Comparison of ENCODE assay signal across 17 cellular contexts in genomic region chr11:68140496-68141246, GRCh38. TPM values are rescaled to one million over a fixed set of nuclear protein-coding genes. Genes with fewer than 3 reads are reported as not detected.
A peak's percentile ranks its signal among the peaks of the same experiment; 100 is the strongest.
DNase-seq lines count a peak whose midpoint lies in the region; ATAC-seq lines count a peak whose summit lies in the region.
"Had no signal": no experiment of that assay in that cellular context is flagged by ENCODE, and none has a peak within 500 bp of the region (broad histone marks: within the 10 kb centered on the region; RNA-seq: fewer than 3 reads in every experiment).

No MANE protein-coding gene starts in this region.

- no peak for ATAC-seq in GM19324 (IDR thresholded peaks at IDR 0.05; ENCODE audit: low FRiP score, unreplicated experiment)
- ATAC-seq: GM12878; natural killer cell treated with Interleukin-12 subunit alpha and Interleukin-12 subunit beta and Interleukin-15 and Interleukin-18, amount 100 ng/mL, for 72 hours had no signal

- in situ Hi-C loops in G401 (cut with HindIII; ENCODE audit: low sequenced_read_pairs) = no loop called here

- DNase-seq in COR-L47 (lab: John Stamatoyannopoulos, UW) (peak; percentile 94), NCI-H1092 (lab: John Stamatoyannopoulos, UW) (peak; percentile 62), RPMI8226 (peak; percentile 65), medulla oblongata (ENCODE audit: extremely low spot score) (peak; percentile 54), A172 (ENCODE audit: low spot score) (no peak), G401 (ENCODE audit: low spot score) (no peak)
- DNase-seq in stimulated activated CD4-positive, alpha-beta T cell treated with anti-CD3 and anti-CD28 coated beads, Interleukin-2, amount 100 ng/mL, for 24 hours = no peak
- DNase-seq: activated CD4-positive, alpha-beta T cell treated with anti-CD3 and anti-CD28 coated beads, Interleukin-2, amount 50 U/mL, for 48 hours; CD4-positive, CD25-positive, alpha-beta regulatory T cell; dermis blood vessel endothelial cell; EL; NK-92 treated with Interleukin-12 subunit alpha and Interleukin-12 subunit beta, amount 100 ng/mL, for 24 hours; SIG-M5; T-helper 9 cell had no signal

RNA-seq across cellular contexts. Expression of gene CHKA, which starts 19.5 kb away (rescaled TPM):
- 18.6 and 26.9 TPM in 2 replicates for total RNA-seq in A172 (2014; rRNA removed; shearing (Covaris generic))
- total RNA-seq in G401 (2014; rRNA removed; shearing (Covaris generic)) = 119 and 129 TPM in 2 replicates

Comparison
In these comparisons a context has a peak if more than half of its experiments do, and no peak if none do; other contexts are left out.
1. DNase-seq: peak in COR-L47 (single experiment), NCI-H1092 (single experiment), RPMI8226 (single experiment) and medulla oblongata (single experiment); none in stimulated activated CD4-positive, alpha-beta T cell treated with anti-CD3 and anti-CD28 coated beads, Interleukin-2, amount 100 ng/mL, for 24 hours (0 of 2), A172 (single experiment) and G401 (single experiment).